In the genomic region with DNA sequence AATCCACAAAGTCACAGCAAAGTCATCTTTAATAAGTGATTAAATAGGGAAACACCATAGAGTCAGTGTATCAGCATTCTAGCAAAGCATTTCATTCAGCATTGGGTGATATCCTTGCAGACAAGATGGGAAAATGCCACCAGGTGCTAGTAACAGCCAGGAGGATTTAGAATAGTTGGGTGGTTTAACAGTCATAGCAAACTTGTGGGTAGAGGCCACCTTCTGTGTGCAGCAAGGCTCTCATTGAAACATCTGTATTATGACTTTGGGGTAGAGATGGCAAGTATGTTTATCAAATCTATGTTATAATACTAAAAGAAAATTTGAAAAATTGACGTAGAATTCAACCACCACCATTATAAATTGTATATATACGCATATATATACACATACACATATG, we compare ENCODE assay signal across 16 cellular contexts.
DNase-seq lines count a peak whose midpoint lies in the region; ATAC-seq and TF ChIP-seq lines count a peak whose summit lies in the region.
"Had no signal": no experiment of that assay in that cellular context is flagged by ENCODE, and none has a peak within 500 bp of the region (broad histone marks: within the 10 kb centered on the region; RNA-seq: fewer than 3 reads in every experiment).

No MANE protein-coding gene starts in this region.

- peak; percentile 41 for ATAC-seq in GM18858 (IDR thresholded peaks at IDR 0.05; ENCODE audit: unreplicated experiment)
- ATAC-seq in HG02678 (IDR thresholded peaks at IDR 0.05; ENCODE audit: unreplicated experiment): peak; percentile 41
- ATAC-seq: heart left ventricle, mucosa of descending colon had no signal

- no peaks in the 10 kb centered on the region for H4K20me1 ChIP-seq in MM.1S (ENCODE audit: insufficient read depth, low read length)

- H3K27ac ChIP-seq in MM.1S (ENCODE audit: low read length): no peak overlapping the region; the same call in 1 of the 2 replicates
- H3K27ac ChIP-seq: esophagus muscularis mucosa, heart left ventricle, uterus had no signal

- H3F3A ChIP-seq in MM.1S (ENCODE audit: insufficient read depth, low read length): peaks cover 11% of the 10 kb centered on the region

- no peaks in the 10 kb centered on the region for H3K9me3 ChIP-seq in MM.1S (replicated peaks; ENCODE audit: insufficient read depth, low read length)
- H3K9me3 ChIP-seq: esophagus muscularis mucosa, heart left ventricle, mucosa of descending colon, uterus had no signal

- no peaks in the 10 kb centered on the region for H3K9me2 ChIP-seq in MM.1S (replicated peaks; ENCODE audit: insufficient read depth, low read length)

- H3K4me3 ChIP-seq in GM12865 (ENCODE audit: low read depth, low read length): no peak overlapping the region
- H3K4me3 ChIP-seq in MM.1S (ENCODE audit: low read length): no peak overlapping the region
- H3K4me3 ChIP-seq: esophagus muscularis mucosa, heart left ventricle, mucosa of descending colon, uterus had no signal

- no peak overlapping the region for H2AFZ ChIP-seq in MM.1S (ENCODE audit: low read length)

- H3K9ac ChIP-seq in MM.1S (ENCODE audit: low read length): no peak overlapping the region

- no peak overlapping the region for H3K4me2 ChIP-seq in MM.1S (ENCODE audit: low read depth, low read length)

- no peaks in the 10 kb centered on the region for H3K36me3 ChIP-seq in MM.1S (replicated peaks; ENCODE audit: insufficient read depth, low read length)
- H3K36me3 ChIP-seq: esophagus muscularis mucosa, heart left ventricle, uterus had no signal

- peaks cover 36% of the 10 kb centered on the region for H3K4me1 ChIP-seq in MM.1S (ENCODE audit: low read length)
- H3K4me1 ChIP-seq: esophagus muscularis mucosa, uterus had no signal

- TF ChIP-seq CTCF in GM12865 (IDR thresholded peaks at IDR 0.05; ENCODE audit: insufficient read depth, low read depth, low read length, missing control alignments) (no peak), MM.1S (IDR thresholded peaks at IDR 0.05; ENCODE audit: low read length) (no peak)

- H3K79me2 ChIP-seq in MM.1S (ENCODE audit: low read length): no peaks in the 10 kb centered on the region

- no peaks in the 10 kb centered on the region for H3K27me3 ChIP-seq in MM.1S (replicated peaks; ENCODE audit: insufficient read depth, low read length)
- H3K27me3 ChIP-seq: heart left ventricle, uterus had no signal

- DNase-seq in GM12865 (ENCODE audit: low read depth): peak; percentile 51
- peak; percentile 15 for DNase-seq in MM.1S
- DNase-seq in SKM-1 treated with dmso at 0.1 percent for 144 hours (lab: John Stamatoyannopoulos, UW; ENCODE audit: unreplicated experiment): no peak
- no peak for DNase-seq in AG20443 (ENCODE audit: low spot score)
- DNase-seq in COLO668 (lab: John Stamatoyannopoulos, UW; ENCODE audit: unreplicated experiment): no peak
- no peak for DNase-seq in islet precursor cell
- DNase-seq: DMS 273 treated with DMSO at 0.1 percent for 48 hours, heart left ventricle, Karpas-422, mucosa of descending colon, NCI-H146, SIG-M5, uterus had no signal

Comparison
In these comparisons a context has a peak if more than half of its experiments do, and no peak if none do; other contexts are left out.
1. DNase-seq: peak in GM12865 (single experiment) and MM.1S (single experiment); none in SKM-1 treated with dmso at 0.1 percent for 144 hours (single experiment), AG20443 (single experiment), COLO668 (single experiment) and islet precursor cell (single experiment).